In genomic region chr7:86025807-86026206, GRCh38 we compare ENCODE assay signal across 17 cellular contexts.
A peak's percentile ranks its signal among the peaks of the same experiment; 100 is the strongest.
DNase-seq lines count a peak whose midpoint lies in the region; ATAC-seq and TF ChIP-seq lines count a peak whose summit lies in the region.
"Had no signal": no experiment of that assay in that cellular context is flagged by ENCODE, and none has a peak within 500 bp of the region (broad histone marks: within the 10 kb centered on the region; RNA-seq: fewer than 3 reads in every experiment).

No MANE protein-coding gene starts in this region.

- H3K36me3 Mint-ChIP-seq in endodermal cell (ENCODE audit: low read depth) (no peaks in the 10 kb centered on the region), T-helper 17 cell (ENCODE audit: low read depth) (no peaks in the 10 kb centered on the region)
- H3K36me3 Mint-ChIP-seq: CD4-positive, CD25-positive, alpha-beta regulatory T cell; IgD-negative memory B cell had no signal

- H3K9ac ChIP-seq in endodermal cell (ENCODE audit: extremely low read depth, low read length, poor library complexity, severe bottlenecking), result no peak overlapping the region
- H3K9ac ChIP-seq: BLaER1 treated with 17β-estradiol and CSF1 and Interleukin-3, amounts not matched to agents 10 nM and 100 nM had no signal

- H3K36me3 ChIP-seq in endodermal cell (ENCODE audit: control insufficient read depth, insufficient read depth, low read length) (no peaks in the 10 kb centered on the region), neuron (ENCODE audit: insufficient read depth, low read length) (no peaks in the 10 kb centered on the region)
- H3K36me3 ChIP-seq: BLaER1 treated with 17β-estradiol and CSF1 and Interleukin-3, amounts not matched to agents 10 nM and 100 nM had no signal

- no peaks in the 10 kb centered on the region for H3K4me1 Mint-ChIP-seq in endodermal cell
- no peaks in the 10 kb centered on the region for H3K4me1 Mint-ChIP-seq in T-helper 17 cell
- H3K4me1 Mint-ChIP-seq: CD4-positive, CD25-positive, alpha-beta regulatory T cell; IgD-negative memory B cell had no signal

- H3K4me3 ChIP-seq in endodermal cell (ENCODE audit: low read length) (no peak overlapping the region), neuron (ENCODE audit: low read length) (no peak overlapping the region)
- H3K4me3 ChIP-seq: BLaER1 treated with 17β-estradiol and CSF1 and Interleukin-3, amounts not matched to agents 10 nM and 100 nM had no signal

- intact Hi-C loops in Right ventricle myocardium superior (cut with DNase I), result no loop called here

- H3K27me3 Mint-ChIP-seq in endodermal cell (ENCODE audit: insufficient read depth), result no peaks in the 10 kb centered on the region
- H3K27me3 Mint-ChIP-seq in T-helper 17 cell, result no peaks in the 10 kb centered on the region
- H3K27me3 Mint-ChIP-seq: CD4-positive, CD25-positive, alpha-beta regulatory T cell; IgD-negative memory B cell had no signal

- H2AFZ ChIP-seq in neuron (ENCODE audit: low read depth, low read length), result peak overlapping the region; percentile 19

- H3K27me3 ChIP-seq in endodermal cell (ENCODE audit: control insufficient read depth, insufficient read depth, low read length, poor library complexity, severe bottlenecking) (no peaks in the 10 kb centered on the region), neuron (ENCODE audit: insufficient read depth, low read length) (no peaks in the 10 kb centered on the region)
- H3K27me3 ChIP-seq: BLaER1 treated with 17β-estradiol and CSF1 and Interleukin-3, amounts not matched to agents 10 nM and 100 nM had no signal

- no peaks in the 10 kb centered on the region for H3K4me1 ChIP-seq in endodermal cell (ENCODE audit: control insufficient read depth, insufficient read depth, low read length)
- H3K4me1 ChIP-seq in neuron (ENCODE audit: insufficient read depth, low read length), result no peaks in the 10 kb centered on the region
- H3K4me1 ChIP-seq: BLaER1 treated with 17β-estradiol and CSF1 and Interleukin-3, amounts not matched to agents 10 nM and 100 nM had no signal

- no peaks in the 10 kb centered on the region for H3K9me3 Mint-ChIP-seq in endodermal cell

- no peak overlapping the region for H3K4me3 Mint-ChIP-seq in endodermal cell
- no peak overlapping the region for H3K4me3 Mint-ChIP-seq in T-helper 17 cell
- H3K4me3 Mint-ChIP-seq: CD4-positive, CD25-positive, alpha-beta regulatory T cell; IgD-negative memory B cell had no signal

- ATAC-seq in T-helper 17 cell (no peak), Right ventricle myocardium superior (ENCODE audit: poor library complexity) (no peak), GM18867 (IDR thresholded peaks at IDR 0.05; ENCODE audit: unreplicated experiment) (no peak)

- no peak overlapping the region for H3K27ac Mint-ChIP-seq in endodermal cell
- H3K27ac Mint-ChIP-seq in T-helper 17 cell, result no peak overlapping the region
- H3K27ac Mint-ChIP-seq: CD4-positive, CD25-positive, alpha-beta regulatory T cell; IgD-negative memory B cell had no signal

- H3K27ac ChIP-seq in 22Rv1 (no peak overlapping the region), endodermal cell (ENCODE audit: low read depth, low read length) (no peak overlapping the region)
- H3K27ac ChIP-seq: BLaER1 treated with 17β-estradiol and CSF1 and Interleukin-3, amounts not matched to agents 10 nM and 100 nM had no signal

- DNase-seq in OCI-M1 (lab: John Stamatoyannopoulos, UW) (peak; percentile 57), endodermal cell (no peak), T-helper 17 cell (no peak), Right ventricle myocardium superior (no peak), pons (ENCODE audit: low spot score) (no peak)
- DNase-seq: 8988T; ACHN; CD4-positive, CD25-positive, alpha-beta regulatory T cell; DMS 273 treated with DMSO at 0.1 percent for 48 hours; DMS79 treated with DMSO at 0.1 percent for 48 hours; EL; KG1 had no signal

- TF ChIP-seq CTCF in 22Rv1 (IDR thresholded peaks at IDR 0.05) (peak; percentile 22; the same call in 1 of the 2 replicates), endodermal cell (conservative IDR thresholded peaks at IDR 0.05) (peak; percentile 39)

- H3K9me3 ChIP-seq in endodermal cell (ENCODE audit: control insufficient read depth, low read length), result no peaks in the 10 kb centered on the region
- no peaks in the 10 kb centered on the region for H3K9me3 ChIP-seq in neuron (ENCODE audit: low read length)
- H3K9me3 ChIP-seq in T-helper 17 cell (ENCODE audit: control insufficient read depth, low read length, poor library complexity, severe bottlenecking), result no peaks in the 10 kb centered on the region
- H3K9me3 ChIP-seq: BLaER1 treated with 17β-estradiol and CSF1 and Interleukin-3, amounts not matched to agents 10 nM and 100 nM had no signal
